ENCODE assay signal across 8 cellular contexts in genomic region chr13:45417790-45418534, GRCh38. TPM values are rescaled to one million over a fixed set of nuclear protein-coding genes. Genes with fewer than 3 reads are reported as not detected.
DNase-seq lines count a peak whose midpoint lies in the region; ATAC-seq, FAIRE-seq and TF ChIP-seq lines count a peak whose summit lies in the region.

TSS of gene SLC25A30 (minus strand) at chr13:45418373. CDS start at chr13:45411425, 6,948 bp downstream.

- H3K4me3 ChIP-seq in keratinocyte (ENCODE audit: control insufficient read depth in 2 of 3, extremely low read depth in 1 of 3, insufficient read depth in 2 of 3, low read depth in 1 of 3, low read length in 3 of 3), result peak within 1 kb of the TSS; percentile 71 to 86 (median 82)

- no peaks in the 10 kb centered on the region for H3K9me1 ChIP-seq in keratinocyte (ENCODE audit: control insufficient read depth, extremely low read depth, insufficient read depth, low read length)

- peak within 1 kb of the TSS; percentile 95 for H2AFZ ChIP-seq in keratinocyte (ENCODE audit: control insufficient read depth, low read length)

- DNase-seq in AG08395 (ENCODE audit: low spot score) (peak; percentile 92), NCI-H446 (lab: John Stamatoyannopoulos, UW) (peak; percentile 82 to 91), cerebellar nuclear complex (lab: John Stamatoyannopoulos, UW) (peak; percentile 53 to 74), keratinocyte (ENCODE audit: low read depth, low spot score) (no peak)
- DNase-seq in activated CD4-positive, CD25-positive, alpha-beta regulatory T cell treated with anti-CD3 and anti-CD28 coated beads, Interleukin-2, amount 50 U/mL, for 72 hours, result peak; percentile 91
- DNase-seq in stimulated activated CD4-positive, alpha-beta T cell treated with anti-CD3 and anti-CD28 coated beads, Interleukin-15, amount 100 ng/mL, for 1 hour (ENCODE audit: low read depth in 1 of 2, low spot score in 1 of 2), result peak; percentile 79 to 85

- H3K4me2 ChIP-seq in keratinocyte (ENCODE audit: control insufficient read depth, extremely low read depth, insufficient read depth, low read depth, low read length), result peak within 1 kb of the TSS; percentile 68

- TF ChIP-seq CTCF in keratinocyte (optimal IDR thresholded peaks at IDR 0.05 in 1 of 3, IDR thresholded peaks at IDR 0.05 in 1 of 3, conservative IDR thresholded peaks at IDR 0.05 in 1 of 3; ENCODE audit: extremely low read depth in 1 of 3, insufficient read depth in 2 of 3, low read length in 3 of 3), result no peak

- H3K4me1 ChIP-seq in keratinocyte (ENCODE audit: control insufficient read depth, extremely low read depth, insufficient read depth, low read length), result peaks cover 20% of the 10 kb centered on the region

- no peaks in the 10 kb centered on the region for H3K27me3 ChIP-seq in keratinocyte (ENCODE audit: control insufficient read depth, extremely low read depth, insufficient read depth, low read length)

- H4K20me1 ChIP-seq in keratinocyte (ENCODE audit: control insufficient read depth, extremely low read depth, insufficient read depth, low read length), result no peaks in the 10 kb centered on the region

- peak within 1 kb of the TSS; percentile 45 for H3K27ac ChIP-seq in keratinocyte (ENCODE audit: control insufficient read depth, insufficient read depth, low read length)

- no peaks in the 10 kb centered on the region for H3K36me3 ChIP-seq in keratinocyte (ENCODE audit: control insufficient read depth in 2 of 2, extremely low read depth in 1 of 2, insufficient read depth in 2 of 2, low read length in 2 of 2)

- dilution Hi-C loops in keratinocyte (cut with MboI; ENCODE audit: extremely low pct_ligation_motif_present, low sequenced_read_pairs), result no loop called here

- H3K9me3 ChIP-seq in keratinocyte (ENCODE audit: control insufficient read depth, low read depth, low read length), result no peaks in the 10 kb centered on the region

- H3K79me2 ChIP-seq in keratinocyte (ENCODE audit: control insufficient read depth, insufficient read depth, low read length), result peaks cover 35% of the 10 kb centered on the region

- no peak for FAIRE-seq in keratinocyte (lab: Jason Lieb, UNC)

- H3K9ac ChIP-seq in keratinocyte (ENCODE audit: control insufficient read depth, extremely low read depth, insufficient read depth, low read length), result peak within 1 kb of the TSS; percentile 65

- ATAC-seq in GM18907 (IDR thresholded peaks at IDR 0.05; ENCODE audit: unreplicated experiment) (peak; percentile 91), HG03139 (IDR thresholded peaks at IDR 0.05; ENCODE audit: unreplicated experiment) (peak; percentile 90)

RNA-seq across cellular contexts. Expression of gene SLC25A30, which starts in this region (rescaled TPM):
- 21.4 to 26.8 TPM (median 24.5 TPM) in 3 replicates for polyA plus RNA-seq in keratinocyte
- 20.1 TPM for polyA plus RNA-seq in keratinocyte (2011; ENCODE audit: low read depth)
- 18.5 and 29.4 TPM in 2 replicates for polyA plus RNA-seq in keratinocyte (2011; cell fraction: cytosol; rRNA removed)
- 20.8 and 21.6 TPM in 2 replicates for polyA plus RNA-seq in keratinocyte (2011; cell fraction: nucleus; rRNA removed)
- polyA plus RNA-seq in keratinocyte (2012; ENCODE audit: low replicate concordance), result 10.6 and 19.4 TPM in 2 replicates
- 26.0 to 49.0 TPM (median 46.0 TPM) in 3 replicates for polyA minus RNA-seq in keratinocyte
- polyA minus RNA-seq in keratinocyte (2011; cell fraction: cytosol; rRNA and poly(A)+ RNA removed), result 19.0 TPM
- 11.8 and 33.2 TPM in 2 replicates for polyA minus RNA-seq in keratinocyte (2011; cell fraction: nucleus; rRNA and poly(A)+ RNA removed)
